8 cellular contexts compared by ENCODE assay signal in the genomic region with DNA sequence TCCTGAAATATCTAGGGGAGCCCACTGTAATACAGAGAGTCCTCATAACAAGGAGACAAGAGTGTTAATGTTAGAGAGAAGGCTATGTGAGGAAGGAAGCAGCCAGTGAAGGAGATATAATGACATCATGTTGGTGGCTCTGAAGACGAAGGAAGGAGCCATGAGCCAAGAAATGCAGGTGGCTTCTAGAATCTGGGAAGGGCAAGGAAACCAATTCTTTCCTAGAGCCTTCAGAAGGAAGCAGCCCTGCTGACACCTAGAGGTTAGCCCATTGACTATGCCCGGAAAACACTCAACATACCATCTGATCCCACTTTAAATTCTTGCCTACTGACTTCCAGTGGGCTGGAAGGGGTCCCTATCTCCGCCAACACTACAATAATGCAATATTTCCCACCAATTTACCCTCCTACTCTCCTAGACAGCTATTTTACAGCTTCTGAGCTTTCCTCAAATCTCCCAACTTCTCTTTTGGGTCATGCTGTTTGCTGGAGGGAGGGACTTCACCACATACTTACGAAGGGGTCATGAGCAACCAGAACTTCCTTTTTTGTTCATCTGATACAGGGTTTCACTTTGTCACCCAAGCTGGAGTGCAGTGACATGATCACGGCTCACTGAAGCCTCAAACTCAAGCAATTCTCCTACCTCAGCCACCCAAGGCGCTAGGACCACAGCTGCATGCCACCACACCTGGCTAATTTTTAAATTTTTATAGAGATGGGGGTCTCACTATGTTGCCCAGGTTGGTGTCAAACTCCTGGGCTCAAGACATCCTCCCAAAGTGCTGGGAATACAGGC. TPM values are rescaled to one million over a fixed set of nuclear protein-coding genes. Genes with fewer than 3 reads are reported as not detected.
DNase-seq lines count a peak whose midpoint lies in the region; ATAC-seq and TF ChIP-seq lines count a peak whose summit lies in the region.

No MANE protein-coding gene starts in this region.

- peak; percentile 64 to 81 for ATAC-seq in activated T-cell treated with anti-CD3 and anti-CD28 coated beads, Interleukin-2, amount 50 U/mL, for 4 hours
- ATAC-seq in HG02870 (IDR thresholded peaks at IDR 0.05; ENCODE audit: unreplicated experiment) (peak; percentile 96), mucosa of descending colon (peak; percentile 28)

- peak overlapping the region; percentile 3 for H3K4me3 Mint-ChIP-seq in activated T-cell treated with anti-CD3 and anti-CD28 coated beads, Interleukin-2, amount 50 U/mL, for 4 hours

- intact Hi-C loops in mucosa of descending colon (cut with DNase I, micrococcal nuclease) (no loop called here), thyroid gland (cut with DNase I) (no loop called here)

- H3K9me3 Mint-ChIP-seq in activated T-cell treated with anti-CD3 and anti-CD28 coated beads, Interleukin-2, amount 50 U/mL, for 4 hours = no peaks in the 10 kb centered on the region

- no peaks in the 10 kb centered on the region for H3K9me3 ChIP-seq in mucosa of descending colon
- H3K9me3 ChIP-seq in thyroid gland = no peaks in the 10 kb centered on the region

- 75 to 78% methylated on average over 6 of the region's 6 CpGs for WGBS in thyroid gland, 2 donors

- no peak for DNase-seq in activated T-cell treated with anti-CD3 and anti-CD28 coated beads, Interleukin-2, amount 50 U/mL, for 4 hours
- no peak for DNase-seq in activated T-cell treated with anti-CD3 and anti-CD28 coated beads for 4 hours
- DNase-seq in OCI-M2 (lab: John Stamatoyannopoulos, UW; ENCODE audit: unreplicated experiment) = peak; percentile 7
- no peak for DNase-seq in mucosa of descending colon
- no peak for DNase-seq in occipital lobe (lab: John Stamatoyannopoulos, UW)
- DNase-seq in T-helper 9 cell = no peak
- DNase-seq in thyroid gland = no peak

- H3K27me3 ChIP-seq in thyroid gland = no peaks in the 10 kb centered on the region

- TF ChIP-seq POLR2A in thyroid gland (IDR thresholded peaks at IDR 0.05) = no peak

- H3K4me1 ChIP-seq in mucosa of descending colon (ENCODE audit: low read depth) (peaks cover 19% of the 10 kb centered on the region), thyroid gland (peaks cover 0 to 6% of the 10 kb centered on the region in 2 donors)

- H3K27ac ChIP-seq in thyroid gland = peak overlapping the region in 1 of 3 donors; percentile 24

- TF ChIP-seq CTCF in mucosa of descending colon (IDR thresholded peaks at IDR 0.05) (no peak), thyroid gland (IDR thresholded peaks at IDR 0.05) (no peak)

- H3K36me3 Mint-ChIP-seq in activated T-cell treated with anti-CD3 and anti-CD28 coated beads, Interleukin-2, amount 50 U/mL, for 4 hours (ENCODE audit: insufficient read depth) = peaks cover 4% of the 10 kb centered on the region

- no peak overlapping the region for H3K4me3 ChIP-seq in mucosa of descending colon
- no peak overlapping the region for H3K4me3 ChIP-seq in thyroid gland (replicated peaks in 1 of 3)

- H3K4me1 Mint-ChIP-seq in activated T-cell treated with anti-CD3 and anti-CD28 coated beads, Interleukin-2, amount 50 U/mL, for 4 hours (ENCODE audit: low read depth) = peaks cover 35% of the 10 kb centered on the region

- H3K36me3 ChIP-seq in mucosa of descending colon (ENCODE audit: low read depth) (no peaks in the 10 kb centered on the region), thyroid gland (no peaks in the 10 kb centered on the region)

- H3K27me3 Mint-ChIP-seq in activated T-cell treated with anti-CD3 and anti-CD28 coated beads, Interleukin-2, amount 50 U/mL, for 4 hours (ENCODE audit: low read depth) = no peaks in the 10 kb centered on the region

RNA-seq across cellular contexts. Expression of gene G3BP2, which starts 25.2 kb away (rescaled TPM):
- 100 to 1,000 TPM; 177 to 196 (median 189) TPM for total RNA-seq in activated T-cell treated with anti-CD3 and anti-CD28 coated beads, Interleukin-2, amount 50 U/mL, for 4 hours
- 100 to 1,000 TPM; 144 to 149 (median 149) TPM for total RNA-seq in mucosa of descending colon
- 395 TPM for total RNA-seq in occipital lobe
- 100 to 1,000 TPM; 117 to 179 (median 139) TPM for total RNA-seq in thyroid gland

RNA-seq across cellular contexts. Expression of gene USO1, which starts 26.0 kb away (rescaled TPM):
- 10 to 100 TPM; 28.1 to 31.6 (median 30.1) TPM for total RNA-seq in activated T-cell treated with anti-CD3 and anti-CD28 coated beads, Interleukin-2, amount 50 U/mL, for 4 hours
- total RNA-seq in mucosa of descending colon (10 to 100 TPM; 44.3 to 65.8 (median 55.9) TPM), occipital lobe (56.6 TPM), thyroid gland (100 to 1,000 TPM in 2 of 4 donors, 10 to 100 TPM in 2; 97.2 to 102 (median 100) TPM)

Comparison
In these comparisons a context has a peak if more than half of its experiments do, and no peak if none do; other contexts are left out.
1. ATAC-seq: peak in every context shown above with its lines; median percentile 96 in HG02870; 72 in activated T-cell treated with anti-CD3 and anti-CD28 coated beads, Interleukin-2, amount 50 U/mL, for 4 hours; 28 in mucosa of descending colon.